Comparison of ENCODE assay signal across 8 cellular contexts in the genomic region with DNA sequence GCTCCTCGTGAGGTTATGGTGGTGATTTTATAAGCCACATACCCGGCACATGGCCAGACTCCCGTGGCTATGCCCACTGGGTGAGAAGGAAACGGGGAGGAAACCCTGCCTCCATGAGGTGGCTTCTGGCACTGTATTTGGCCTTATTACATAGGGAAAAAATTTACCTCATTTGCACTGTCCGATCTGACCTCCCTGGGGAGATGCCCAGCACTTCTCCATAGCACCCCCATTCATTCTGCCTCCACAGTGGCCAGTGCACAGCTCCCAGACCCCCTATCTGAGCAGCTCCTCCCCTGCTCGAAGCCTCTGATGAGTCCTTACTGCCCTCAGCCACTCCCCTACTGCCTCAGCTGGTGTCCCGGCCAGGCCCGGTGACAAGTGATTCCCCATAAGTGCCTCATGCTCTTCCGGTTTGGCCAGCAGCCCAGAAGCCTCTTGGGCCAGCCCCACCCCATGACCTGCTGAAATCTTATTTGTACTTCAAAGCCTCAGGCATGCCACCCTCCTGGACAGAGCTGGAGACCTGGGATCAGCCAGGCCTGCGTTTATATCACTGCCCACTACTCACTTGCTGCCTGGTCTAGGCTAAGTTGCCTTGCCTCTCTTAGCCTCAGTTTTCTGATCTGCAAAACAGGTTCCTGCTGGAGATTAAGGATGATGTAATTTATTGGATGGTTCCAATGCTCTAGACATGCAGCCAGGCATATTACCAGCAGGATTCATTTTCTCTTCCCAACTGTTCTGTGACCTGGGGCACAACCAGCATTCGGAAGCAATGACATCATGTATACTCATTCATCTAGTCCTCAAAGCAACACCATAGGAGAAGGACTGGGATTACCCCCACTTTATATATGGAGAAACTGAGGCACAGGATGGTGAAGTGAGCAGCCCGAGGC. TPM values are rescaled to one million over a fixed set of nuclear protein-coding genes. Genes with fewer than 3 reads are reported as not detected.
DNase-seq lines count a peak whose midpoint lies in the region; ATAC-seq and TF ChIP-seq lines count a peak whose summit lies in the region.

No MANE protein-coding gene starts in this region.

- no peak for TF ChIP-seq POLR2A in erythroblast (IDR thresholded peaks at IDR 0.05; ENCODE audit: low read length)

- no peaks in the 10 kb centered on the region for H4K20me1 ChIP-seq in PC-3 (ENCODE audit: low read length)

- no peaks in the 10 kb centered on the region for H3K9me3 ChIP-seq in PC-3 (ENCODE audit: low read length)

- POLR2A ChIA-PET in PC-3 (lab: Charles Lee; ENCODE audit: unreplicated experiment): interaction anchor here (0.6 kb wide), 1 partner anchor 117 kb away, joined by 7 read pairs; no protein-coding TSS in a partner anchor

- DNase-seq in EL (peak; percentile 82), HK-2 (ENCODE audit: unreplicated experiment) (peak; percentile 68), PC-3 (peak; percentile 95), erythroblast (lab: John Stamatoyannopoulos, UW) (peak; percentile 86 to 92), non-pigmented ciliary epithelial cell (ENCODE audit: low read depth) (peak; percentile 15), DMS114 treated with DMSO at 0.1 percent for 48 hours (lab: John Stamatoyannopoulos, UW; ENCODE audit: unreplicated experiment) (no peak)
- DNase-seq in activated CD4-positive, alpha-beta T cell treated with anti-CD3 and anti-CD28 coated beads, Interleukin-2, amount 10 ng/mL, durations not matched to agents 24 days and 14 days: no peak

- no peaks in the 10 kb centered on the region for H3F3A ChIP-seq in PC-3 (ENCODE audit: low read length, unreplicated experiment)

- H3K27ac Mint-ChIP-seq in activated CD4-positive, alpha-beta T cell treated with anti-CD3 and anti-CD28 coated beads, Interleukin-2, amount 10 ng/mL, durations not matched to agents 24 days and 14 days: no peak overlapping the region

- peak overlapping the region; percentile 40 for H3K27ac ChIP-seq in PC-3 (ENCODE audit: low read length)

- no peak overlapping the region for H2AFZ ChIP-seq in PC-3 (ENCODE audit: low read length)

- no peaks in the 10 kb centered on the region for H3K36me3 Mint-ChIP-seq in activated CD4-positive, alpha-beta T cell treated with anti-CD3 and anti-CD28 coated beads, Interleukin-2, amount 10 ng/mL, durations not matched to agents 24 days and 14 days (ENCODE audit: low read depth)

- intact Hi-C loops in PC-3 (cut with micrococcal nuclease): loop anchor here (1.0 kb wide), 2 partner anchors 30 to 111 kb away; a partner anchor contains a TSS
- intact Hi-C loops in activated CD4-positive, alpha-beta T cell treated with anti-CD3 and anti-CD28 coated beads, Interleukin-2, amount 10 ng/mL, durations not matched to agents 24 days and 14 days (cut with micrococcal nuclease): no loop called here

- H3K4me3 Mint-ChIP-seq in activated CD4-positive, alpha-beta T cell treated with anti-CD3 and anti-CD28 coated beads, Interleukin-2, amount 10 ng/mL, durations not matched to agents 24 days and 14 days: no peak overlapping the region

- H3K4me3 ChIP-seq in PC-3 (ENCODE audit: low read length): no peak overlapping the region

- H3K9ac ChIP-seq in PC-3 (ENCODE audit: low read length): no peak overlapping the region

- TF ChIP-seq CTCF in PC-3 (conservative IDR thresholded peaks at IDR 0.05; ENCODE audit: low read depth, low read length): peak; percentile 38; the same call in 1 of the 2 replicates

- H3K27me3 ChIP-seq in PC-3 (ENCODE audit: low read length): no peaks in the 10 kb centered on the region

- H3K4me2 ChIP-seq in PC-3 (ENCODE audit: low read length): peak overlapping the region; percentile 27

- H3K27me3 Mint-ChIP-seq in activated CD4-positive, alpha-beta T cell treated with anti-CD3 and anti-CD28 coated beads, Interleukin-2, amount 10 ng/mL, durations not matched to agents 24 days and 14 days: peaks cover 3% of the 10 kb centered on the region

- H3K4me1 ChIP-seq in PC-3 (ENCODE audit: insufficient read depth, low read length): peaks cover 34% of the 10 kb centered on the region

- peak; percentile 83 for ATAC-seq in PC-3
- ATAC-seq in GM21360 (IDR thresholded peaks at IDR 0.05; ENCODE audit: unreplicated experiment): no peak

- H3K4me1 Mint-ChIP-seq in activated CD4-positive, alpha-beta T cell treated with anti-CD3 and anti-CD28 coated beads, Interleukin-2, amount 10 ng/mL, durations not matched to agents 24 days and 14 days: peaks cover 3% of the 10 kb centered on the region

- CTCF ChIA-PET in PC-3 (lab: Charles Lee): no interaction called here

- no peaks in the 10 kb centered on the region for H3K36me3 ChIP-seq in PC-3 (ENCODE audit: low read depth, low read length)

- H3K9me2 ChIP-seq in PC-3 (replicated peaks; ENCODE audit: low read length): no peaks in the 10 kb centered on the region

- no peaks in the 10 kb centered on the region for H3K9me3 Mint-ChIP-seq in activated CD4-positive, alpha-beta T cell treated with anti-CD3 and anti-CD28 coated beads, Interleukin-2, amount 10 ng/mL, durations not matched to agents 24 days and 14 days

- H3K79me2 ChIP-seq in PC-3 (ENCODE audit: low read length): no peaks in the 10 kb centered on the region

- BruUV-seq in PC-3 (replicated peaks; lab: Mats Ljungman, UMichigan): no TSS peak

RNA-seq across cellular contexts. Expression of a gene that starts 30.6 kb away (rescaled TPM):
- 28.1 and 31.9 TPM in 2 replicates for total RNA-seq in PC-3 (2014; rRNA removed)
- 53.9 and 63.7 TPM in 2 replicates for total RNA-seq in activated CD4-positive, alpha-beta T cell treated with anti-CD3 and anti-CD28 coated beads, Interleukin-2, amount 10 ng/mL, durations not matched to agents 24 days and 14 days

Comparison
In these comparisons a context has a peak if more than half of its experiments do, and no peak if none do; other contexts are left out.
1. DNase-seq: peak in EL (single experiment), HK-2 (single experiment), PC-3 (single experiment), erythroblast (2 of 2) and non-pigmented ciliary epithelial cell (single experiment); none in activated CD4-positive, alpha-beta T cell treated with anti-CD3 and anti-CD28 coated beads, Interleukin-2, amount 10 ng/mL, durations not matched to agents 24 days and 14 days (single experiment) and DMS114 treated with DMSO at 0.1 percent for 48 hours (single experiment).